In genomic region chr4:91284480-91284879, GRCh38 we compare ENCODE assay signal across 25 cellular contexts.
"Had no signal": no experiment of that assay in that cellular context is flagged by ENCODE, and none has a peak within 500 bp of the region (broad histone marks: within the 10 kb centered on the region; RNA-seq: fewer than 3 reads in every experiment).

No MANE protein-coding gene starts in this region.

- H3K27me3 ChIP-seq: ovary, right lobe of liver, sigmoid colon, stomach, thyroid gland, tibial nerve, upper lobe of left lung, uterus had no signal

- H3K36me3 ChIP-seq: ovary, right lobe of liver, sigmoid colon, stomach, thoracic aorta, thyroid gland, tibial nerve, upper lobe of left lung, uterus had no signal

- H3K27ac ChIP-seq: ovary, parathyroid adenoma, psoas muscle, right lobe of liver, sigmoid colon, stomach, thoracic aorta, thyroid gland, tibial nerve, upper lobe of left lung, uterus had no signal

- H3K4me1 ChIP-seq: parathyroid adenoma, psoas muscle, right lobe of liver, sigmoid colon, stomach, thyroid gland, tibial nerve, upper lobe of left lung, uterus had no signal

- H3K79me2 ChIP-seq: parathyroid adenoma had no signal

- H3K9me3 ChIP-seq: ovary, psoas muscle, right lobe of liver, sigmoid colon, stomach, thoracic aorta, thyroid gland, tibial nerve, upper lobe of left lung, uterus had no signal

- H2AFZ ChIP-seq: parathyroid adenoma had no signal

- ATAC-seq: naive thymus-derived CD4-positive, alpha-beta T cell; natural killer cell; psoas muscle; right cardiac atrium; right lobe of liver; stimulated activated effector memory CD8-positive, alpha-beta T cell treated with anti-CD3 and anti-CD28 coated beads, Interleukin-12 subunit alpha, Interleukin-12 subunit beta, amount 100 ng/mL, for 72 hours; stimulated activated naive B cell treated with anti-CD40 and anti-IgM and Interleukin-4, amounts not matched to agents 10 μg/mL and 1 μg/mL and 100 μg/mL, for 72 hours had no signal

- FAIRE-seq: small intestine had no signal

- H3K4me3 ChIP-seq: ovary, psoas muscle, right lobe of liver, sigmoid colon, stomach, thoracic aorta, thyroid gland, tibial nerve, upper lobe of left lung, uterus had no signal

- DNase-seq: naive thymus-derived CD4-positive, alpha-beta T cell; natural killer cell; occipital lobe; ovary; posterior cingulate gyrus; psoas muscle; right cardiac atrium; right lobe of liver; sigmoid colon; stimulated activated CD4-positive, alpha-beta T cell treated with anti-CD3 and anti-CD28 coated beads, Interleukin-15, amount 100 ng/mL, for 24 hours; stimulated activated CD4-positive, alpha-beta T cell treated with anti-CD3 and anti-CD28 coated beads, Interleukin-2, amount 100 ng/mL, for 24 hours; stimulated activated CD4-positive, alpha-beta T cell treated with anti-CD3 and anti-CD28 coated beads, Interleukin-2, amount 100 ng/mL, for 48 hours; stimulated activated CD4-positive, alpha-beta T cell treated with anti-CD3 and anti-CD28 coated beads, Interleukin-4, amount 100 ng/mL, for 24 hours; stimulated activated naive B cell treated with anti-CD40 and anti-IgM and Interleukin-4, amounts not matched to agents 10 μg/mL and 1 μg/mL and 100 μg/mL, for 72 hours; stimulated activated naive CD4-positive, alpha-beta T cell treated with Interleukin-2 at 50 U/mL for 16 hours; stomach; thyroid gland; trophoblast cell; upper lobe of left lung; uterus had no signal

- H3K9ac ChIP-seq: parathyroid adenoma had no signal
